In the genomic region with DNA sequence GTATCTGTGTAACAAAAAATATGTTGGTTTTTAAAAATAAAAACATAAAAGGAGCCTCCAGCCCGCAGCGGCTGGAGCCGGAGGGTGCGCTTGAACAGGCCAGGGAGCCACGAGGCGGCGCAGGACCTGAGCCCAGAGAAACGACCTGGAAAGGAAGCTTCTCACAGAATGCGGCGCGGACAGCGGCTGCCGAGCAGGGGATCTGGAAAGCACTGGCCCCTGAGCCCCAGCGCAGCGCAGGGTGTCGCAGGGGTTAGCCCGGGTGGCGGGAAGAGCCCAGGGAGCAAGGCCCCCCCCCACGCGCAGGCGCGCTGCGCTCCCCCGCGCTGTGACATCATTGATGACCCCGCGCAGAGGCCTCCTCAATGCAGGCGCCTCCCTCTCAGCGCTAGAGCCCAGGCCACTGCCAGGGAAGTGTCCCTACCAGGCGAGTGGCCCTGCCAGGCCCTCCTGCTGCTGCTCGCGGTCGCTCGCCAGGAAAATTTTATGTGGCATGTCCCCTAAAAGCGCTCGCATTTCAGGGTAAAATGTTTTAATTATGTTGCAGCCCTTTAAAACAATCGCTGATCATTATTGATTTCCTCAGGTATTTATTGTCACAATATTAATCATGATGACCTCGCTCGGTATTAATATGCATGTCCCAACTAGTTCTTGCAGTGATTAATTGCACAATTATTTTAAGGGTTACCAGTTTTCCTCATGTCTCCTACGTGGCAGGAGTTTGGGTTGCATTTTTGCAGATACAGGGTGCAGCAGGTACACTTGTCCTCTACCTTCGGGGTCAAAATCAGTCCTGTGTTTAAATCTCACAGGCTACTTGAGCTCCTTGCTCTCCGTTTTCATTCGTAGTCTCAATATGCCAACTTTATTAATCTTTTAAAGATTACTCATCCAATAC, we compare ENCODE assay signal across 8 cellular contexts.
A peak's percentile ranks its signal among the peaks of the same experiment; 100 is the strongest.
DNase-seq lines count a peak whose midpoint lies in the region; ATAC-seq and TF ChIP-seq lines count a peak whose summit lies in the region.

No MANE protein-coding gene starts in this region.

- no peak overlapping the region for H3K9ac ChIP-seq in OCI-LY1 (ENCODE audit: low read length)
- peak overlapping the region; percentile 63 to 85 for H3K9ac ChIP-seq in mucosa of rectum (ENCODE audit: low read depth in 1 of 2, low read length in 2 of 2)

- H3K9me3 ChIP-seq in OCI-LY1 (ENCODE audit: low read length) (no peaks in the 10 kb centered on the region), esophagus (ENCODE audit: control insufficient read depth in 2 of 2, insufficient read depth in 1 of 2, low read depth in 1 of 2, low read length in 1 of 2) (no peaks in the 10 kb centered on the region), mucosa of rectum (ENCODE audit: control insufficient read depth in 2 of 2, low read length in 2 of 2) (no peaks in the 10 kb centered on the region)

- no peaks in the 10 kb centered on the region for H3K9me2 ChIP-seq in OCI-LY1 (ENCODE audit: low read depth, low read length)

- no peaks in the 10 kb centered on the region for H3F3A ChIP-seq in OCI-LY1 (ENCODE audit: insufficient read depth, low read length)

- ATAC-seq in GM19025 (IDR thresholded peaks at IDR 0.05; ENCODE audit: low read depth, unreplicated experiment): peak; percentile 96
- ATAC-seq in HG03378 (IDR thresholded peaks at IDR 0.05; ENCODE audit: unreplicated experiment): peak; percentile 76

- 8 to 9% methylated on average over 43 of the region's 43 CpGs for WGBS in esophagus, 2 donors

- H3K79me2 ChIP-seq in OCI-LY1 (ENCODE audit: insufficient read depth, low read length): no peaks in the 10 kb centered on the region

- no peaks in the 10 kb centered on the region for H4K20me1 ChIP-seq in OCI-LY1 (ENCODE audit: insufficient read depth, low read length)

- no peaks in the 10 kb centered on the region for H3K4me1 ChIP-seq in OCI-LY1 (ENCODE audit: insufficient read depth, low read length, severe bottlenecking)
- peaks cover 2 to 3% of the 10 kb centered on the region in 2 donors for H3K4me1 ChIP-seq in esophagus (ENCODE audit: control insufficient read depth in 2 of 2, insufficient read depth in 2 of 2, low read length in 1 of 2)
- H3K4me1 ChIP-seq in mucosa of rectum (ENCODE audit: control insufficient read depth in 2 of 2, insufficient read depth in 2 of 2, low read length in 2 of 2): no peaks in the 10 kb centered on the region

- H3K4me3 ChIP-seq in AG09309 (ENCODE audit: control insufficient read depth, low read depth, low read length) (peak overlapping the region; percentile 53), OCI-LY1 (ENCODE audit: low read depth, low read length, poor library complexity, severe bottlenecking) (peak overlapping the region; percentile 30), esophagus (ENCODE audit: low read depth in 1 of 2, low read length in 2 of 2) (peak overlapping the region; percentile 60 to 75), mucosa of rectum (ENCODE audit: low read length in 2 of 2) (peak overlapping the region; percentile 72 to 76)

- no peak overlapping the region for H2AFZ ChIP-seq in OCI-LY1 (ENCODE audit: low read length)

- H3K36me3 ChIP-seq in OCI-LY1 (ENCODE audit: insufficient read depth, low read length): no peaks in the 10 kb centered on the region
- H3K36me3 ChIP-seq in esophagus (ENCODE audit: control insufficient read depth in 2 of 2, insufficient read depth in 2 of 2, low read length in 1 of 2): no peaks in the 10 kb centered on the region
- H3K36me3 ChIP-seq in mucosa of rectum (ENCODE audit: control insufficient read depth in 2 of 2, insufficient read depth in 2 of 2, low read length in 2 of 2): no peaks in the 10 kb centered on the region

- H3K27ac ChIP-seq in OCI-LY1 (ENCODE audit: low read depth, low read length, poor library complexity, severe bottlenecking) (no peak overlapping the region), esophagus (ENCODE audit: low read depth in 2 of 2, low read length in 1 of 2) (peak overlapping the region; percentile 88 to 91), mucosa of rectum (ENCODE audit: low read depth in 2 of 2, low read length in 2 of 2) (peak overlapping the region; percentile 89 to 92)

- peak; percentile 88 for TF ChIP-seq CTCF in AG09309 (IDR thresholded peaks at IDR 0.05; ENCODE audit: control insufficient read depth, insufficient read depth, low read depth, low read length, missing control alignments)
- peak; percentile 17 for TF ChIP-seq CTCF in OCI-LY1 (IDR thresholded peaks at IDR 0.05; ENCODE audit: low read length)

- no peaks in the 10 kb centered on the region for H3K27me3 ChIP-seq in OCI-LY1 (ENCODE audit: insufficient read depth, low read length)
- no peaks in the 10 kb centered on the region for H3K27me3 ChIP-seq in esophagus (ENCODE audit: control insufficient read depth in 1 of 2, insufficient read depth in 2 of 2, low read length in 2 of 2)
- H3K27me3 ChIP-seq in mucosa of rectum (ENCODE audit: control insufficient read depth in 2 of 2, insufficient read depth in 2 of 2, low read length in 2 of 2): no peaks in the 10 kb centered on the region

- H3K4me2 ChIP-seq in OCI-LY1 (ENCODE audit: low read length): peak overlapping the region; percentile 51; the same call in 1 of the 2 replicates

- peak; percentile 10 for DNase-seq in AG09309 (ENCODE audit: low read depth)
- DNase-seq in activated T-cell treated with anti-CD3 and anti-CD28 coated beads, Interleukin-2, amount 50 U/mL, for 48 hours: peak; percentile 85 to 88
- DNase-seq in stimulated activated CD8-positive, alpha-beta memory T cell treated with anti-CD3 and anti-CD28 coated beads, Interleukin-4, amount 100 ng/mL, for 24 hours (ENCODE audit: low read depth): peak; percentile 72

Comparison
In these comparisons a context has a peak if more than half of its experiments do, and no peak if none do; other contexts are left out.
1. DNase-seq: peak in every context shown above with its lines; median percentile 86 in activated T-cell treated with anti-CD3 and anti-CD28 coated beads, Interleukin-2, amount 50 U/mL, for 48 hours; 72 in stimulated activated CD8-positive, alpha-beta memory T cell treated with anti-CD3 and anti-CD28 coated beads, Interleukin-4, amount 100 ng/mL, for 24 hours; 10 in AG09309.